8 cellular contexts compared by ENCODE assay signal in the genomic region with DNA sequence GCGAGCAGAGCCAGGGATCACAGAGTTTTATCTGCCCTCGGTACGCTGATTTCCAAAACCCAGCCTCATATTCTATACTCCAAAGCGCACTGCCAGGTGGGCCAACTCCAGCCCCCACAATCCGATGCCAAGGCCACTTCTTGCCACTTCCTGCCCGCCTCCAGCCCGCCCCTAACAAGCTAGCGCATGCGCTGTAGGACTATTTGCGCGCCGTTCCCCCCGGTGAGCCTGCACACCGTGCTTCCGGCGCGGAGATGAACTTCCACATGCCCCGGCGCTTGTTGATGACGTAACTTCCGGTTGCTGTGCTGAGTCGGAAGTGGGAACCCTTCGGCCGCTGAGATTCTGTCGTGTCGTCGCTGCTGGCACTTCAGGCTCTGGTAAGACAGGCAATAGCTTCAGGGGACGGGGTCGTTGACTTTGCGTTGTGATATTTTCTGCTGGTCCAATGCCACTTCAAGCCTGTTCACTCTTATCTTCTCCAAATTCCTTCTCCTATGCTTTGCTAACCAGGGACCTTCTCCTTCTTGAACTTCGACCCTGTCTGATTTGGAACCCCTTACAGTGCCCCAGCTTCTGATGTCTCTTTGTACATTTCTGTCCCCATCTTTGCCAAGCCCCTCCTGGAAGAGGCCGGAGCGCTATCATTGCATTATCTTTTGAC. TPM values are rescaled to one million over a fixed set of nuclear protein-coding genes. Genes with fewer than 3 reads are reported as not detected.
A peak's percentile ranks its signal among the peaks of the same experiment; 100 is the strongest.
DNase-seq lines count a peak whose midpoint lies in the region; ATAC-seq, FAIRE-seq and TF ChIP-seq lines count a peak whose summit lies in the region.

A gene with protein sequence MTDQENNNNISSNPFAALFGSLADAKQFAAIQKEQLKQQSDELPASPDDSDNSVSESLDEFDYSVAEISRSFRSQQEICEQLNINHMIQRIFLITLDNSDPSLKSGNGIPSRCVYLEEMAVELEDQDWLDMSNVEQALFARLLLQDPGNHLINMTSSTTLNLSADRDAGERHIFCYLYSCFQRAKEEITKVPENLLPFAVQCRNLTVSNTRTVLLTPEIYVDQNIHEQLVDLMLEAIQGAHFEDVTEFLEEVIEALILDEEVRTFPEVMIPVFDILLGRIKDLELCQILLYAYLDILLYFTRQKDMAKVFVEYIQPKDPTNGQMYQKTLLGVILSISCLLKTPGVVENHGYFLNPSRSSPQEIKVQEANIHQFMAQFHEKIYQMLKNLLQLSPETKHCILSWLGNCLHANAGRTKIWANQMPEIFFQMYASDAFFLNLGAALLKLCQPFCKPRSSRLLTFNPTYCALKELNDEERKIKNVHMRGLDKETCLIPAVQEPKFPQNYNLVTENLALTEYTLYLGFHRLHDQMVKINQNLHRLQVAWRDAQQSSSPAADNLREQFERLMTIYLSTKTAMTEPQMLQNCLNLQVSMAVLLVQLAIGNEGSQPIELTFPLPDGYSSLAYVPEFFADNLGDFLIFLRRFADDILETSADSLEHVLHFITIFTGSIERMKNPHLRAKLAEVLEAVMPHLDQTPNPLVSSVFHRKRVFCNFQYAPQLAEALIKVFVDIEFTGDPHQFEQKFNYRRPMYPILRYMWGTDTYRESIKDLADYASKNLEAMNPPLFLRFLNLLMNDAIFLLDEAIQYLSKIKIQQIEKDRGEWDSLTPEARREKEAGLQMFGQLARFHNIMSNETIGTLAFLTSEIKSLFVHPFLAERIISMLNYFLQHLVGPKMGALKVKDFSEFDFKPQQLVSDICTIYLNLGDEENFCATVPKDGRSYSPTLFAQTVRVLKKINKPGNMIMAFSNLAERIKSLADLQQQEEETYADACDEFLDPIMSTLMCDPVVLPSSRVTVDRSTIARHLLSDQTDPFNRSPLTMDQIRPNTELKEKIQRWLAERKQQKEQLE (plus strand): TSS at position 306 of the 664 bp plus-strand sequence. CDS start 5,481 bp downstream, outside the sequence.

- CTCF ChIA-PET in endothelial cell of umbilical vein (lab: Charles Lee): no interaction called here

- TF ChIP-seq POLR2A in endothelial cell of umbilical vein (IDR thresholded peaks at IDR 0.05; ENCODE audit: low read depth, low read length): peak; percentile 97

- peak within 1 kb of the TSS; percentile 32 for H3K27ac ChIP-seq in OCI-LY3 (ENCODE audit: low read length)
- H3K27ac ChIP-seq in endothelial cell of umbilical vein (ENCODE audit: insufficient read depth, low read depth, low read length): no peak within 1 kb of the TSS

- dilution Hi-C loops in endothelial cell of umbilical vein (cut with MboI; ENCODE audit: extremely low pct_ligation_motif_present, low sequenced_read_pairs): no loop called here

- DNase-seq in COLO829 (ENCODE audit: low spot score): peak; percentile 70
- DNase-seq in HuH-7 (ENCODE audit: low spot score): peak; percentile 74
- DNase-seq in activated CD8-positive, alpha-beta memory T cell treated with anti-CD3 and anti-CD28 coated beads, Interleukin-2, amount 50 U/mL, for 48 hours: peak; percentile 99
- peak; percentile 84 for DNase-seq in endothelial cell of umbilical vein (ENCODE audit: low read depth, low spot score)
- DNase-seq in midbrain (lab: John Stamatoyannopoulos, UW): peak; percentile 94
- peak; percentile 95 to 97 for DNase-seq in stimulated activated CD8-positive, alpha-beta memory T cell treated with anti-CD3 and anti-CD28 coated beads, Interleukin-2, amount 100 ng/mL, for 1 hour (ENCODE audit: low read depth in 2 of 2)

- H4K20me1 ChIP-seq in OCI-LY3 (ENCODE audit: insufficient read depth, low read length) (no peaks in the 10 kb centered on the region), endothelial cell of umbilical vein (replicated peaks; ENCODE audit: control insufficient read depth, extremely low read depth, insufficient read depth, low read length) (no peaks in the 10 kb centered on the region)

- FAIRE-seq in endothelial cell of umbilical vein (lab: Jason Lieb, UNC): peak; percentile 96

- TF ChIP-seq CTCF in OCI-LY3 (IDR thresholded peaks at IDR 0.05; ENCODE audit: low read depth, low read length) (no peak), endothelial cell of umbilical vein (IDR thresholded peaks at IDR 0.05; ENCODE audit: extremely low read depth in 1 of 2, insufficient read depth in 1 of 2, low read depth in 1 of 2, low read length in 2 of 2) (no peak)

- POLR2A ChIA-PET in endothelial cell of umbilical vein (lab: Charles Lee): no interaction called here

- H3K4me1 ChIP-seq in OCI-LY3 (ENCODE audit: low read length) (peaks cover 16% of the 10 kb centered on the region), endothelial cell of umbilical vein (ENCODE audit: control insufficient read depth, extremely low read depth, insufficient read depth, low read length) (peaks cover 6% of the 10 kb centered on the region)

- ATAC-seq in GM21381 (IDR thresholded peaks at IDR 0.05; ENCODE audit: unreplicated experiment): peak; percentile 90

- H3K79me2 ChIP-seq in OCI-LY3 (ENCODE audit: low read length) (peaks cover 47% of the 10 kb centered on the region), endothelial cell of umbilical vein (ENCODE audit: control insufficient read depth, insufficient read depth, low read length) (peaks cover 24% of the 10 kb centered on the region)

- H3K9ac ChIP-seq in OCI-LY3 (ENCODE audit: low read length) (peak within 1 kb of the TSS; percentile 87), endothelial cell of umbilical vein (replicated peaks; ENCODE audit: extremely low read depth, insufficient read depth, low read length) (peak within 1 kb of the TSS; percentile 62)

- H3K9me1 ChIP-seq in endothelial cell of umbilical vein (replicated peaks; ENCODE audit: control insufficient read depth, extremely low read depth, insufficient read depth, low read length): no peaks in the 10 kb centered on the region

- H2AFZ ChIP-seq in OCI-LY3 (ENCODE audit: low read depth, low read length) (peak within 1 kb of the TSS; percentile 81), endothelial cell of umbilical vein (ENCODE audit: low read depth, low read length) (peak within 1 kb of the TSS; percentile 81)

- BruUV-seq in endothelial cell of umbilical vein (replicated peaks; lab: Mats Ljungman, UMichigan): no TSS peak

- H3K27me3 ChIP-seq in OCI-LY3 (ENCODE audit: low read depth, low read length): no peaks in the 10 kb centered on the region
- no peaks in the 10 kb centered on the region for H3K27me3 ChIP-seq in endothelial cell of umbilical vein (ENCODE audit: control insufficient read depth in 2 of 2, insufficient read depth in 2 of 2, low read length in 2 of 2)

- no peaks in the 10 kb centered on the region for H3K36me3 ChIP-seq in OCI-LY3 (replicated peaks; ENCODE audit: low read depth, low read length)
- no peaks in the 10 kb centered on the region for H3K36me3 ChIP-seq in endothelial cell of umbilical vein (ENCODE audit: control insufficient read depth in 2 of 2, extremely low read depth in 1 of 2, insufficient read depth in 2 of 2, low read length in 2 of 2)

- H3K9me3 ChIP-seq in OCI-LY3 (ENCODE audit: insufficient read depth, low read length) (no peaks in the 10 kb centered on the region), endothelial cell of umbilical vein (replicated peaks; ENCODE audit: control insufficient read depth, insufficient read depth, low read length) (no peaks in the 10 kb centered on the region)

- intact Hi-C loops in endothelial cell of umbilical vein (cut with micrococcal nuclease): no loop called here

- peak within 1 kb of the TSS; percentile 90 for H3K4me3 ChIP-seq in OCI-LY3 (ENCODE audit: low read length)
- H3K4me3 ChIP-seq in endothelial cell of umbilical vein (replicated peaks in 1 of 3; ENCODE audit: insufficient read depth in 1 of 3, low read depth in 1 of 3, low read length in 3 of 3): peak within 1 kb of the TSS; percentile 20 to 71 (median 48)

- H3K4me2 ChIP-seq in OCI-LY3 (ENCODE audit: low read length): peak within 1 kb of the TSS; percentile 93
- H3K4me2 ChIP-seq in endothelial cell of umbilical vein (ENCODE audit: insufficient read depth, low read length): peak within 1 kb of the TSS; percentile 19

TF ChIP-seq in endothelial cell of umbilical vein, 7 proteins besides CTCF, POLR2A, EP300 and RAD21:
- TF ChIP-seq POLR2AphosphoS5 (IDR thresholded peaks at IDR 0.05; ENCODE audit: insufficient read depth, low read depth, low read length) (peak; percentile 93), MYC (IDR thresholded peaks at IDR 0.05; ENCODE audit: low read depth, low read length) (no peak), FOS (IDR thresholded peaks at IDR 0.05; ENCODE audit: borderline replicate concordance, insufficient read depth, low read length) (no peak), EZH2 (IDR thresholded peaks at IDR 0.05; ENCODE audit: borderline replicate concordance, low read depth, low read length, severe bottlenecking) (no peak), JUN (IDR thresholded peaks at IDR 0.05; ENCODE audit: borderline replicate concordance, insufficient read depth, insufficient read length, low read depth) (peak; percentile 63), GATA2 (IDR thresholded peaks at IDR 0.05; ENCODE audit: insufficient read depth, insufficient read length, low read depth, low read length) (no peak)
- TF ChIP-seq, protein P1, sequence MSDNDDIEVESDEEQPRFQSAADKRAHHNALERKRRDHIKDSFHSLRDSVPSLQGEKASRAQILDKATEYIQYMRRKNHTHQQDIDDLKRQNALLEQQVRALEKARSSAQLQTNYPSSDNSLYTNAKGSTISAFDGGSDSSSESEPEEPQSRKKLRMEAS (IDR thresholded peaks at IDR 0.05; ENCODE audit: insufficient read depth, insufficient read length): no peak

RNA-seq across cellular contexts. Expression of the gene that starts here (rescaled TPM):
- total RNA-seq in endothelial cell of umbilical vein: 34.9 and 40.2 TPM in 2 replicates
- polyA plus RNA-seq in endothelial cell of umbilical vein: 9.6 and 13.3 TPM in 2 replicates
- 10.3 and 11.0 TPM in 2 replicates for polyA plus RNA-seq in endothelial cell of umbilical vein (2011; cell fraction: cytosol; rRNA removed)
- 34.7 and 38.6 TPM in 2 replicates for polyA plus RNA-seq in endothelial cell of umbilical vein (2011; cell fraction: nucleus; rRNA removed)
- polyA plus RNA-seq in endothelial cell of umbilical vein (2012): 18.0 and 25.5 TPM in 2 replicates
- polyA minus RNA-seq in endothelial cell of umbilical vein: 37.5 and 37.6 TPM in 2 replicates
- 13.1 TPM for polyA minus RNA-seq in endothelial cell of umbilical vein (2011; cell fraction: cytosol; rRNA and poly(A)+ RNA removed)
- polyA minus RNA-seq in endothelial cell of umbilical vein (2011; cell fraction: nucleus; rRNA and poly(A)+ RNA removed): 19.0 and 33.6 TPM in 2 replicates
